ENCODE assay signal across 1 cellular context in the genomic region with DNA sequence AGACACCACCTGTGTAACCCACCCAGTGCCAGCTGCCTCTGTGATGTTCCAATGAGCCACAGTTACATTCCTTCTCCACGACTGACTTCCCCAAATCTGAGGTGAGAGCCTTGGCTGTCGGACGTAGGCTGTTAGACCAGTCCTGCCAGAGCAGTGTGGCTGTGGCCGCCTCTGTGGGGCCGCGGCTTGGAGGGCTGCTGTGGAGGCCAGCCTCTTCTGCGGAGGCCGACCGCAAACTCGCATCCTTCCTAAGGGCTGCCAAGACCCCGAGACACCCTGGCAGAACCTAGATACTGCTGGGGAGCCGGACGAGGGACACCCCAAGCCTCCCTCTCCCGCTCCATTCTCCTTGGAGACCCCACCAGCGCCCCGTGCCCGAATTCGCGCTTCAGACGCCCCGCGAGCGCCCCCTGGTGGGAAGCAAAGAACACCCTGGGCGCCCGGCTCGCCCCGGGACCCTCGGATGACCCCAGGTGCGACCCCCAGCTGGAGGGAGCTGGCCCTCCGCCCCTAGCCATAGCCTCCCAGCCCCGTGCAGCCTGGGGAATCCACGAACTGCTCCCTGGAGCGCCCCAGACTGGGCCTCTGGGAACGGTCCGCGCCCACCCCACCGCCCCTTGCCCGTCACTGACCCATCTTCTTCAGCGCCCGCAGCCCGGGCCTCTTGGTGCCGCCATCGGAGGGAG.
TF ChIP-seq lines count a peak whose summit lies in the region.

No MANE protein-coding gene starts in this region.

TF ChIP-seq in HepG2, 621 proteins besides CTCF, POLR2A, EP300 and RAD21 (continued from another document and continues in another):
- TF ChIP-seq, protein P1, sequence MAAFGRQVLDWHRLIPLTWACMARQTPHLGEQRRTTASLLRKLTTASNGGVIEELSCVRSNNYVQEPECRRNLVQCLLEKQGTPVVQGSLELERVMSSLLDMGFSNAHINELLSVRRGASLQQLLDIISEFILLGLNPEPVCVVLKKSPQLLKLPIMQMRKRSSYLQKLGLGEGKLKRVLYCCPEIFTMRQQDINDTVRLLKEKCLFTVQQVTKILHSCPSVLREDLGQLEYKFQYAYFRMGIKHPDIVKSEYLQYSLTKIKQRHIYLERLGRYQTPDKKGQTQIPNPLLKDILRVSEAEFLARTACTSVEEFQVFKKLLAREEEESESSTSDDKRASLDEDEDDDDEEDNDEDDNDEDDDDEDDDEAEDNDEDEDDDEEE (CRISPR knock-in tag; IDR thresholded peaks at IDR 0.05): no peak
- peak; percentile 58; the same call in 1 of the 2 replicates for TF ChIP-seq KAT7 (CRISPR knock-in tag; IDR thresholded peaks at IDR 0.05; ENCODE audit: borderline replicate concordance)
- TF ChIP-seq ZNF326 (CRISPR knock-in tag; IDR thresholded peaks at IDR 0.05; ENCODE audit: borderline replicate concordance): 0 out of 2 replicates have a peak, but pooled peaks have one; percentile 9
- TF ChIP-seq, protein P2, sequence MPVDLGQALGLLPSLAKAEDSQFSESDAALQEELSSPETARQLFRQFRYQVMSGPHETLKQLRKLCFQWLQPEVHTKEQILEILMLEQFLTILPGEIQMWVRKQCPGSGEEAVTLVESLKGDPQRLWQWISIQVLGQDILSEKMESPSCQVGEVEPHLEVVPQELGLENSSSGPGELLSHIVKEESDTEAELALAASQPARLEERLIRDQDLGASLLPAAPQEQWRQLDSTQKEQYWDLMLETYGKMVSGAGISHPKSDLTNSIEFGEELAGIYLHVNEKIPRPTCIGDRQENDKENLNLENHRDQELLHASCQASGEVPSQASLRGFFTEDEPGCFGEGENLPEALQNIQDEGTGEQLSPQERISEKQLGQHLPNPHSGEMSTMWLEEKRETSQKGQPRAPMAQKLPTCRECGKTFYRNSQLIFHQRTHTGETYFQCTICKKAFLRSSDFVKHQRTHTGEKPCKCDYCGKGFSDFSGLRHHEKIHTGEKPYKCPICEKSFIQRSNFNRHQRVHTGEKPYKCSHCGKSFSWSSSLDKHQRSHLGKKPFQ (CRISPR knock-in tag; IDR thresholded peaks at IDR 0.05; ENCODE audit: insufficient replicate concordance): peak; percentile 13
- peak in 1 of 2 experiments; percentile 56; a peak in 1 of 4 replicates for TF ChIP-seq KLF16 (CRISPR knock-in tag; IDR thresholded peaks at IDR 0.05)
- no peak for TF ChIP-seq ZNF264 (CRISPR knock-in tag; IDR thresholded peaks at IDR 0.05)
- TF ChIP-seq BRD4 (CRISPR knock-in tag; IDR thresholded peaks at IDR 0.05): 0 out of 2 replicates have a peak, but pooled peaks have one; percentile 15
- TF ChIP-seq, protein P3, sequence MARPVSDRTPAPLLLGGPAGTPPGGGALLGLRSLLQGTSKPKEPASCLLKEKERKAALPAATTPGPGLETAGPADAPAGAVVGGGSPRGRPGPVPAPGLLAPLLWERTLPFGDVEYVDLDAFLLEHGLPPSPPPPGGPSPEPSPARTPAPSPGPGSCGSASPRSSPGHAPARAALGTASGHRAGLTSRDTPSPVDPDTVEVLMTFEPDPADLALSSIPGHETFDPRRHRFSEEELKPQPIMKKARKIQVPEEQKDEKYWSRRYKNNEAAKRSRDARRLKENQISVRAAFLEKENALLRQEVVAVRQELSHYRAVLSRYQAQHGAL (CRISPR knock-in tag; IDR thresholded peaks at IDR 0.05; ENCODE audit: not compliant biosample characterization): no peak
- TF ChIP-seq, protein P4, sequence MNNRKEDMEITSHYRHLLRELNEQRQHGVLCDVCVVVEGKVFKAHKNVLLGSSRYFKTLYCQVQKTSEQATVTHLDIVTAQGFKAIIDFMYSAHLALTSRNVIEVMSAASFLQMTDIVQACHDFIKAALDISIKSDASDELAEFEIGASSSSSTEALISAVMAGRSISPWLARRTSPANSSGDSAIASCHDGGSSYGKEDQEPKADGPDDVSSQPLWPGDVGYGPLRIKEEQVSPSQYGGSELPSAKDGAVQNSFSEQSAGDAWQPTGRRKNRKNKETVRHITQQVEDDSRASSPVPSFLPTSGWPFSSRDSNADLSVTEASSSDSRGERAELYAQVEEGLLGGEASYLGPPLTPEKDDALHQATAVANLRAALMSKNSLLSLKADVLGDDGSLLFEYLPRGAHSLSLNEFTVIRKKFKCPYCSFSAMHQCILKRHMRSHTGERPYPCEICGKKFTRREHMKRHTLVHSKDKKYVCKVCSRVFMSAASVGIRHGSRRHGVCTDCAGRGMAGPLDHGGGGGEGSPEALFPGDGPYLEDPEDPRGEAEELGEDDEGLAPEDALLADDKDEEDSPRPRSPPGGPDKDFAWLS (CRISPR knock-in tag; IDR thresholded peaks at IDR 0.05; ENCODE audit: borderline replicate concordance): no peak
- TF ChIP-seq, protein P5, sequence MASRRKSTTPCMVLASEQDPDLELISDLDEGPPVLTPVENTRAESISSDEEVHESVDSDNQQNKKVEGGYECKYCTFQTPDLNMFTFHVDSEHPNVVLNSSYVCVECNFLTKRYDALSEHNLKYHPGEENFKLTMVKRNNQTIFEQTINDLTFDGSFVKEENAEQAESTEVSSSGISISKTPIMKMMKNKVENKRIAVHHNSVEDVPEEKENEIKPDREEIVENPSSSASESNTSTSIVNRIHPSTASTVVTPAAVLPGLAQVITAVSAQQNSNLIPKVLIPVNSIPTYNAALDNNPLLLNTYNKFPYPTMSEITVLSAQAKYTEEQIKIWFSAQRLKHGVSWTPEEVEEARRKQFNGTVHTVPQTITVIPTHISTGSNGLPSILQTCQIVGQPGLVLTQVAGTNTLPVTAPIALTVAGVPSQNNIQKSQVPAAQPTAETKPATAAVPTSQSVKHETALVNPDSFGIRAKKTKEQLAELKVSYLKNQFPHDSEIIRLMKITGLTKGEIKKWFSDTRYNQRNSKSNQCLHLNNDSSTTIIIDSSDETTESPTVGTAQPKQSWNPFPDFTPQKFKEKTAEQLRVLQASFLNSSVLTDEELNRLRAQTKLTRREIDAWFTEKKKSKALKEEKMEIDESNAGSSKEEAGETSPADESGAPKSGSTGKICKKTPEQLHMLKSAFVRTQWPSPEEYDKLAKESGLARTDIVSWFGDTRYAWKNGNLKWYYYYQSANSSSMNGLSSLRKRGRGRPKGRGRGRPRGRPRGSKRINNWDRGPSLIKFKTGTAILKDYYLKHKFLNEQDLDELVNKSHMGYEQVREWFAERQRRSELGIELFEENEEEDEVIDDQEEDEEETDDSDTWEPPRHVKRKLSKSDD (CRISPR knock-in tag; IDR thresholded peaks at IDR 0.05; ENCODE audit: low read depth): no peak
- no peak for TF ChIP-seq ZFP90 (CRISPR knock-in tag; IDR thresholded peaks at IDR 0.05; ENCODE audit: borderline replicate concordance)
- TF ChIP-seq, protein P6, sequence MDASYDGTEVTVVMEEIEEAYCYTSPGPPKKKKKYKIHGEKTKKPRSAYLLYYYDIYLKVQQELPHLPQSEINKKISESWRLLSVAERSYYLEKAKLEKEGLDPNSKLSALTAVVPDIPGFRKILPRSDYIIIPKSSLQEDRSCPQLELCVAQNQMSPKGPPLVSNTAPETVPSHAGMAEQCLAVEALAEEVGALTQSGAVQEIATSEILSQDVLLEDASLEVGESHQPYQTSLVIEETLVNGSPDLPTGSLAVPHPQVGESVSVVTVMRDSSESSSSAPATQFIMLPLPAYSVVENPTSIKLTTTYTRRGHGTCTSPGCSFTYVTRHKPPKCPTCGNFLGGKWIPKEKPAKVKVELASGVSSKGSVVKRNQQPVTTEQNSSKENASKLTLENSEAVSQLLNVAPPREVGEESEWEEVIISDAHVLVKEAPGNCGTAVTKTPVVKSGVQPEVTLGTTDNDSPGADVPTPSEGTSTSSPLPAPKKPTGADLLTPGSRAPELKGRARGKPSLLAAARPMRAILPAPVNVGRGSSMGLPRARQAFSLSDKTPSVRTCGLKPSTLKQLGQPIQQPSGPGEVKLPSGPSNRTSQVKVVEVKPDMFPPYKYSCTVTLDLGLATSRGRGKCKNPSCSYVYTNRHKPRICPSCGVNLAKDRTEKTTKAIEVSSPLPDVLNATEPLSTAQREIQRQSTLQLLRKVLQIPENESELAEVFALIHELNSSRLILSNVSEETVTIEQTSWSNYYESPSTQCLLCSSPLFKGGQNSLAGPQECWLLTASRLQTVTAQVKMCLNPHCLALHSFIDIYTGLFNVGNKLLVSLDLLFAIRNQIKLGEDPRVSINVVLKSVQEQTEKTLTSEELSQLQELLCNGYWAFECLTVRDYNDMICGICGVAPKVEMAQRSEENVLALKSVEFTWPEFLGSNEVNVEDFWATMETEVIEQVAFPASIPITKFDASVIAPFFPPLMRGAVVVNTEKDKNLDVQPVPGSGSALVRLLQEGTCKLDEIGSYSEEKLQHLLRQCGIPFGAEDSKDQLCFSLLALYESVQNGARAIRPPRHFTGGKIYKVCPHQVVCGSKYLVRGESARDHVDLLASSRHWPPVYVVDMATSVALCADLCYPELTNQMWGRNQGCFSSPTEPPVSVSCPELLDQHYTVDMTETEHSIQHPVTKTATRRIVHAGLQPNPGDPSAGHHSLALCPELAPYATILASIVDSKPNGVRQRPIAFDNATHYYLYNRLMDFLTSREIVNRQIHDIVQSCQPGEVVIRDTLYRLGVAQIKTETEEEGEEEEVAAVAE (CRISPR knock-in tag; IDR thresholded peaks at IDR 0.05; ENCODE audit: borderline replicate concordance): no peak
- TF ChIP-seq, protein P7, sequence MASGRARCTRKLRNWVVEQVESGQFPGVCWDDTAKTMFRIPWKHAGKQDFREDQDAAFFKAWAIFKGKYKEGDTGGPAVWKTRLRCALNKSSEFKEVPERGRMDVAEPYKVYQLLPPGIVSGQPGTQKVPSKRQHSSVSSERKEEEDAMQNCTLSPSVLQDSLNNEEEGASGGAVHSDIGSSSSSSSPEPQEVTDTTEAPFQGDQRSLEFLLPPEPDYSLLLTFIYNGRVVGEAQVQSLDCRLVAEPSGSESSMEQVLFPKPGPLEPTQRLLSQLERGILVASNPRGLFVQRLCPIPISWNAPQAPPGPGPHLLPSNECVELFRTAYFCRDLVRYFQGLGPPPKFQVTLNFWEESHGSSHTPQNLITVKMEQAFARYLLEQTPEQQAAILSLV (CRISPR knock-in tag; IDR thresholded peaks at IDR 0.05; ENCODE audit: borderline replicate concordance): no peak
- TF ChIP-seq HMG20B (CRISPR knock-in tag; conservative IDR thresholded peaks at IDR 0.05): no peak
- TF ChIP-seq HNRNPH1 (optimal IDR thresholded peaks at IDR 0.05; ENCODE audit: low read depth, low read length): no peak
- peak; percentile 91 for TF ChIP-seq KDM5A (IDR thresholded peaks at IDR 0.05; ENCODE audit: borderline replicate concordance, low read length)
- TF ChIP-seq KLF12 (CRISPR knock-in tag; IDR thresholded peaks at IDR 0.05; ENCODE audit: borderline replicate concordance): 0 out of 2 replicates have a peak, but pooled peaks have one; percentile 22
- no peak for TF ChIP-seq FOXC1 (CRISPR knock-in tag; IDR thresholded peaks at IDR 0.05; ENCODE audit: borderline replicate concordance)
- TF ChIP-seq STAG1 (CRISPR knock-in tag; IDR thresholded peaks at IDR 0.05): peak; percentile 74
- TF ChIP-seq DNMT3B (CRISPR knock-in tag; conservative IDR thresholded peaks at IDR 0.05): no peak
- 0 out of 2 replicates have a peak, but pooled peaks have one; percentile 43 for TF ChIP-seq ZNF205 (CRISPR knock-in tag; IDR thresholded peaks at IDR 0.05)
- TF ChIP-seq MYNN (CRISPR knock-in tag; IDR thresholded peaks at IDR 0.05; ENCODE audit: low read depth): no peak
- TF ChIP-seq, protein P8, sequence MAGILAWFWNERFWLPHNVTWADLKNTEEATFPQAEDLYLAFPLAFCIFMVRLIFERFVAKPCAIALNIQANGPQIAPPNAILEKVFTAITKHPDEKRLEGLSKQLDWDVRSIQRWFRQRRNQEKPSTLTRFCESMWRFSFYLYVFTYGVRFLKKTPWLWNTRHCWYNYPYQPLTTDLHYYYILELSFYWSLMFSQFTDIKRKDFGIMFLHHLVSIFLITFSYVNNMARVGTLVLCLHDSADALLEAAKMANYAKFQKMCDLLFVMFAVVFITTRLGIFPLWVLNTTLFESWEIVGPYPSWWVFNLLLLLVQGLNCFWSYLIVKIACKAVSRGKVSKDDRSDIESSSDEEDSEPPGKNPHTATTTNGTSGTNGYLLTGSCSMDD (CRISPR knock-in tag; IDR thresholded peaks at IDR 0.05): no peak
- TF ChIP-seq AHR (CRISPR knock-in tag; IDR thresholded peaks at IDR 0.05): no peak
- TF ChIP-seq RFXANK (CRISPR knock-in tag; IDR thresholded peaks at IDR 0.05): no peak
- no peak for TF ChIP-seq HCFC1 (IDR thresholded peaks at IDR 0.05; ENCODE audit: low read depth, low read length)
- TF ChIP-seq, protein P9, sequence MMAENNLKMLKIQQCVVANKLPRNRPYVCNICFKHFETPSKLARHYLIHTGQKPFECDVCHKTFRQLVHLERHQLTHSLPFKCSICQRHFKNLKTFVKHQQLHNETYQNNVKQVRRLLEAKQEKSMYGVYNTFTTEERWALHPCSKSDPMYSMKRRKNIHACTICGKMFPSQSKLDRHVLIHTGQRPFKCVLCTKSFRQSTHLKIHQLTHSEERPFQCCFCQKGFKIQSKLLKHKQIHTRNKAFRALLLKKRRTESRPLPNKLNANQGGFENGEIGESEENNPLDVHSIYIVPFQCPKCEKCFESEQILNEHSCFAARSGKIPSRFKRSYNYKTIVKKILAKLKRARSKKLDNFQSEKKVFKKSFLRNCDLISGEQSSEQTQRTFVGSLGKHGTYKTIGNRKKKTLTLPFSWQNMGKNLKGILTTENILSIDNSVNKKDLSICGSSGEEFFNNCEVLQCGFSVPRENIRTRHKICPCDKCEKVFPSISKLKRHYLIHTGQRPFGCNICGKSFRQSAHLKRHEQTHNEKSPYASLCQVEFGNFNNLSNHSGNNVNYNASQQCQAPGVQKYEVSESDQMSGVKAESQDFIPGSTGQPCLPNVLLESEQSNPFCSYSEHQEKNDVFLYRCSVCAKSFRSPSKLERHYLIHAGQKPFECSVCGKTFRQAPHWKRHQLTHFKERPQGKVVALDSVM (CRISPR knock-in tag; IDR thresholded peaks at IDR 0.05): peak; percentile 100
- TF ChIP-seq ZNF619 (CRISPR knock-in tag; IDR thresholded peaks at IDR 0.05): no peak
- no peak for TF ChIP-seq TGIF2 (CRISPR knock-in tag; IDR thresholded peaks at IDR 0.05)
- no peak for TF ChIP-seq ATM (IDR thresholded peaks at IDR 0.05; ENCODE audit: borderline replicate concordance)
- TF ChIP-seq ZNF446 (CRISPR knock-in tag; IDR thresholded peaks at IDR 0.05): no peak
- TF ChIP-seq KLF15 (CRISPR knock-in tag; IDR thresholded peaks at IDR 0.05; ENCODE audit: borderline replicate concordance): no peak
- TF ChIP-seq CREB1 (IDR thresholded peaks at IDR 0.05): no peak
- TF ChIP-seq CREB1 (CRISPR knock-in tag; IDR thresholded peaks at IDR 0.05): no peak
- no peak for TF ChIP-seq HMGA1 (CRISPR knock-in tag; conservative IDR thresholded peaks at IDR 0.05)
- no peak for TF ChIP-seq HNF4A (CRISPR knock-in tag; IDR thresholded peaks at IDR 0.05)
- TF ChIP-seq, protein P10, sequence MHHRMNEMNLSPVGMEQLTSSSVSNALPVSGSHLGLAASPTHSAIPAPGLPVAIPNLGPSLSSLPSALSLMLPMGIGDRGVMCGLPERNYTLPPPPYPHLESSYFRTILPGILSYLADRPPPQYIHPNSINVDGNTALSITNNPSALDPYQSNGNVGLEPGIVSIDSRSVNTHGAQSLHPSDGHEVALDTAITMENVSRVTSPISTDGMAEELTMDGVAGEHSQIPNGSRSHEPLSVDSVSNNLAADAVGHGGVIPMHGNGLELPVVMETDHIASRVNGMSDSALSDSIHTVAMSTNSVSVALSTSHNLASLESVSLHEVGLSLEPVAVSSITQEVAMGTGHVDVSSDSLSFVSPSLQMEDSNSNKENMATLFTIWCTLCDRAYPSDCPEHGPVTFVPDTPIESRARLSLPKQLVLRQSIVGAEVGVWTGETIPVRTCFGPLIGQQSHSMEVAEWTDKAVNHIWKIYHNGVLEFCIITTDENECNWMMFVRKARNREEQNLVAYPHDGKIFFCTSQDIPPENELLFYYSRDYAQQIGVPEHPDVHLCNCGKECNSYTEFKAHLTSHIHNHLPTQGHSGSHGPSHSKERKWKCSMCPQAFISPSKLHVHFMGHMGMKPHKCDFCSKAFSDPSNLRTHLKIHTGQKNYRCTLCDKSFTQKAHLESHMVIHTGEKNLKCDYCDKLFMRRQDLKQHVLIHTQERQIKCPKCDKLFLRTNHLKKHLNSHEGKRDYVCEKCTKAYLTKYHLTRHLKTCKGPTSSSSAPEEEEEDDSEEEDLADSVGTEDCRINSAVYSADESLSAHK (CRISPR knock-in tag; IDR thresholded peaks at IDR 0.05; ENCODE audit: borderline replicate concordance): no peak
- TF ChIP-seq ZNF614 (CRISPR knock-in tag; IDR thresholded peaks at IDR 0.05; ENCODE audit: borderline replicate concordance): no peak
- TF ChIP-seq JUND (CRISPR knock-in tag; IDR thresholded peaks at IDR 0.05): no peak
